2 cellular contexts compared by ENCODE assay signal in the genomic region with DNA sequence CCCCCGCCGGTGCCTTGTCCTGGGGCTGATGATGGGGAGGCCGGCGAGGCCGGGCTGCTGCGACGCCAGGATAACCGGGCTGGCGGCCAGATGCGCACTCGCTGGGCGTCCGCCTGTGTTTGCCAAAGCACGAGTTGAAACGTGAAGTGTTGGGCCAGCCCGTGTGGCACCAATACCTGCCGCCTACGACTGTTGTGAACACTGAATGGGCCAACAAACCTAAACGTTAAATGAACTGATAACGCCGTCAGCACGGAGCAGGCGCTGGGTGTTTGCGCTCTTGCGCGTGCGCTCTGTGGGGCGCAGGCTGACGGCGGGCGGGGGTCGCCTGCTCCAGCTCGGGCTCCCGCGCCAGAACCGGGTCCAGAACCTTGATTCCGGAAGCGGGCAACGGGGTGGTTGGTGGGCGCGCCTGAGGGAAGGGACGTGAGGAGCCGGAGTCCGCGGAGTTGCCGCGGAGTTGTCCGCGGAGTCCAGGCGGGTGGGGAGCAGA.
TF ChIP-seq lines count a peak whose summit lies in the region.

No MANE protein-coding gene starts in this region.

TF ChIP-seq in liver, 16 proteins besides CTCF, POLR2A, EP300 and RAD21:
- no peak for TF ChIP-seq SP1 (IDR thresholded peaks at IDR 0.05)
- TF ChIP-seq FOXA1 (IDR thresholded peaks at IDR 0.05) = peak; percentile 3
- no peak for TF ChIP-seq ATF3 (IDR thresholded peaks at IDR 0.05)
- no peak for TF ChIP-seq JUND (IDR thresholded peaks at IDR 0.05)

TF ChIP-seq in HepG2, 621 proteins besides CTCF, POLR2A, EP300 and RAD21:
- TF ChIP-seq ZFX (CRISPR knock-in tag; IDR thresholded peaks at IDR 0.05; ENCODE audit: low read depth) = no peak
- no peak for TF ChIP-seq ARHGAP35 (CRISPR knock-in tag; IDR thresholded peaks at IDR 0.05; ENCODE audit: borderline replicate concordance)
TF ChIP-seq in HepG2: peak in this region for 0.
